In the genomic region with DNA sequence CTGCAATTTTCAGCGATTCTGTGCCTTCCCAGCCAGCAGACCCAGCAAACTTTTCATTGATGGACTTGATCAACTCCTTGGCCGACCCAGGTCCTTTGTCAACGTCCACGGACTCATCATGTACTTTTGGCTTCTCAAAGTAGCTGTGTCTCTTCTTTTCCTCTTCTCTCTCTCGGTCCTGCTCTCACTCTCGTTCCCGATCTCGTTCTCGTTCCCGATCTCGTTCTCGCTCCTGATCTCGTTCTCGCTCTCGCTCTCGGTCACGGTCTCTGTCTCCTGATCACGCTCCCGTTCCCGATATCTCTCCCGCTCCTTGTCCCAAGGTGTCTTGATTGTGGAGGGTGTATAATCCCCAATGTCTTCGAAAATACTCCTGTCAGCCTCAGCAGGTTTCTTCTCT, we compare ENCODE assay signal across 3 cellular contexts.
TF ChIP-seq lines count a peak whose summit lies in the region.

No MANE protein-coding gene starts in this region.

TF ChIP-seq in HEK293, 187 proteins besides CTCF, POLR2A, EP300 and RAD21:
- TF ChIP-seq ZNF558 (tag by site-specific recombination; IDR thresholded peaks at IDR 0.05), result no peak
- peak; percentile 65; the same call in 1 of the 2 replicates for TF ChIP-seq ZNF596 (tag by site-specific recombination; IDR thresholded peaks at IDR 0.05)

TF ChIP-seq in K562, 482 proteins besides CTCF, POLR2A, EP300 and RAD21:
- TF ChIP-seq MECOM (CRISPR knock-in tag; IDR thresholded peaks at IDR 0.05), result no peak
- TF ChIP-seq CHD2 (IDR thresholded peaks at IDR 0.05; ENCODE audit: low read depth, low read length), result peak; percentile 79

TF ChIP-seq in H1, 55 proteins besides CTCF, POLR2A, EP300 and RAD21:
- TF ChIP-seq SP2 (IDR thresholded peaks at IDR 0.05; ENCODE audit: low read length), result no peak
